ENCODE assay signal across 8 cellular contexts in genomic region chr18:5294113-5294617, GRCh38. TPM values are rescaled to one million over a fixed set of nuclear protein-coding genes. Genes with fewer than 3 reads are reported as not detected.
DNase-seq lines count a peak whose midpoint lies in the region; ATAC-seq and TF ChIP-seq lines count a peak whose summit lies in the region.

No MANE protein-coding gene starts in this region.

- no peak for TF ChIP-seq POLR2A in esophagus muscularis mucosa (IDR thresholded peaks at IDR 0.05; ENCODE audit: low read depth)

- 33% methylated on average over 9 of the region's 9 CpGs for WGBS in esophagus muscularis mucosa
- 37% methylated on average over 9 of the region's 9 CpGs for WGBS in aorta, 2 donors

- H3K4me3 ChIP-seq in esophagus muscularis mucosa (peak overlapping the region; percentile 74 to 96 (median 94)), aorta (ENCODE audit: low read length in 2 of 2) (peak overlapping the region; percentile 67 to 100)

- H3K9me3 ChIP-seq in esophagus muscularis mucosa: no peaks in the 10 kb centered on the region
- H3K9me3 ChIP-seq in aorta (ENCODE audit: control insufficient read depth, low read length): no peaks in the 10 kb centered on the region

- DNase-seq in activated T-cell treated with anti-CD3 and anti-CD28 coated beads for 4 hours (peak; percentile 30), esophagus muscularis mucosa (ENCODE audit: extremely low spot score) (no peak), omental fat pad (ENCODE audit: low spot score) (peak; percentile 35), aorta (no peak), DMS 273 (lab: John Stamatoyannopoulos, UW; ENCODE audit: unreplicated experiment) (no peak), LoVo (ENCODE audit: low spot score) (no peak)
- no peak for DNase-seq in activated T-cell treated with anti-CD3 and anti-CD28 coated beads, Interleukin-2, amount 50 U/mL, for 48 hours

- H3K4me1 ChIP-seq in esophagus muscularis mucosa (peaks cover 12 to 23% (median 16%) of the 10 kb centered on the region in 4 donors), aorta (ENCODE audit: control insufficient read depth in 1 of 2, insufficient read depth in 2 of 2, low read length in 2 of 2) (no peaks in the 10 kb centered on the region)

- H3K36me3 ChIP-seq in esophagus muscularis mucosa: peaks cover 11 to 23% (median 18%) of the 10 kb centered on the region in 4 donors
- H3K36me3 ChIP-seq in aorta (ENCODE audit: control insufficient read depth in 1 of 2, insufficient read depth in 2 of 2, low read length in 1 of 2): peaks cover 2 to 8% of the 10 kb centered on the region in 2 donors

- H3K27ac ChIP-seq in VCaP: peak overlapping the region; percentile 98
- peak overlapping the region; percentile 83 to 99 (median 95) for H3K27ac ChIP-seq in esophagus muscularis mucosa (replicated peaks in 1 of 4)
- H3K27ac ChIP-seq in aorta (ENCODE audit: low read depth in 1 of 2, low read length in 2 of 2): peak overlapping the region; percentile 83 to 89

- H3K27me3 ChIP-seq in esophagus muscularis mucosa (no peaks in the 10 kb centered on the region), aorta (ENCODE audit: control insufficient read depth in 1 of 2, insufficient read depth in 2 of 2, low read length in 1 of 2) (no peaks in the 10 kb centered on the region)

- ATAC-seq in omental fat pad (ENCODE audit: low FRiP score) (no peak), aorta (ENCODE audit: low FRiP score) (no peak)

- TF ChIP-seq CTCF in VCaP (conservative IDR thresholded peaks at IDR 0.05): no peak
- TF ChIP-seq CTCF in esophagus muscularis mucosa (IDR thresholded peaks at IDR 0.05): no peak
- TF ChIP-seq CTCF in omental fat pad (IDR thresholded peaks at IDR 0.05): no peak

- no peak for TF ChIP-seq EP300 in esophagus muscularis mucosa (IDR thresholded peaks at IDR 0.05)

- intact Hi-C loops in esophagus muscularis mucosa (cut with DNase I) (no loop called here), aorta (cut with DNase I) (no loop called here)

RNA-seq across cellular contexts. Expression of gene ZBTB14, which starts 1.4 kb away (rescaled TPM):
- total RNA-seq in esophagus muscularis mucosa: 10 to 100 TPM in 3 of 4 donors, 1 to 10 TPM in 1; 9.8 to 15.6 (median 11.2) TPM
- total RNA-seq in omental fat pad: 10 to 100 TPM in 2 of 4 donors, 1 to 10 TPM in 2; 6.8 to 18.8 (median 10.9) TPM
- total RNA-seq in aorta: 10 to 100 TPM in 1 of 2 donors, 1 to 10 TPM in 1; 9.8 to 13.9 TPM
- polyA plus RNA-seq in aorta: 10 to 100 TPM in 1 of 2 donors, 1 to 10 TPM in 1; 9.9 to 11.8 TPM

Comparison
In these comparisons a context has a peak if more than half of its experiments do, and no peak if none do; other contexts are left out.
1. DNase-seq: peak in activated T-cell treated with anti-CD3 and anti-CD28 coated beads for 4 hours (single experiment) and omental fat pad (single experiment); none in activated T-cell treated with anti-CD3 and anti-CD28 coated beads, Interleukin-2, amount 50 U/mL, for 48 hours (0 of 2), esophagus muscularis mucosa (single experiment), aorta (0 of 2), DMS 273 (single experiment) and LoVo (single experiment).
2. Peak in every context shown above with its lines, with median percentiles within 50 percentile points of each other: H3K27ac ChIP-seq.